ENCODE assay signal across 8 cellular contexts in genomic region chr6:26032387-26033131, GRCh38. TPM values are rescaled to one million over a fixed set of nuclear protein-coding genes. Genes with fewer than 3 reads are reported as not detected.
DNase-seq lines count a peak whose midpoint lies in the region; ATAC-seq and TF ChIP-seq lines count a peak whose summit lies in the region.

No MANE protein-coding gene starts in this region.

- no peak for TF ChIP-seq POLR2A in breast epithelium (IDR thresholded peaks at IDR 0.05)

- H2AFZ ChIP-seq in OCI-LY7 (ENCODE audit: low read length) = no peak overlapping the region

- TF ChIP-seq CTCF in OCI-LY7 (conservative IDR thresholded peaks at IDR 0.05; ENCODE audit: low read length) = no peak
- no peak for TF ChIP-seq CTCF in breast epithelium (IDR thresholded peaks at IDR 0.05)

- no peaks in the 10 kb centered on the region for H3K9me2 ChIP-seq in OCI-LY7 (ENCODE audit: insufficient read depth, low read length)

- peaks cover 3% of the 10 kb centered on the region; the same call in 1 of the 2 replicates for H3K36me3 ChIP-seq in OCI-LY7 (ENCODE audit: insufficient read depth, low read length)
- H3K36me3 ChIP-seq in breast epithelium = no peaks in the 10 kb centered on the region

- peak overlapping the region; percentile 81 to 88 for H3K4me3 Mint-ChIP-seq in stimulated activated naive CD8-positive, alpha-beta T cell treated with anti-CD3 and anti-CD28 coated beads, Interleukin-15, amount 100 ng/mL, for 72 hours

- no peaks in the 10 kb centered on the region for H3K27me3 Mint-ChIP-seq in stimulated activated naive CD8-positive, alpha-beta T cell treated with anti-CD3 and anti-CD28 coated beads, Interleukin-15, amount 100 ng/mL, for 72 hours

- H3K4me3 ChIP-seq in OCI-LY7 (ENCODE audit: low read depth, low read length, poor library complexity, severe bottlenecking) (peak overlapping the region; percentile 78), breast epithelium (peak overlapping the region; percentile 46 to 74 (median 61))

- no peaks in the 10 kb centered on the region for H3K79me2 ChIP-seq in OCI-LY7 (ENCODE audit: insufficient read depth, low read depth, low read length)

- H3K9me3 ChIP-seq in OCI-LY7 (ENCODE audit: low read length) = no peaks in the 10 kb centered on the region
- no peaks in the 10 kb centered on the region for H3K9me3 ChIP-seq in breast epithelium

- peak overlapping the region; percentile 98 for H3K27ac Mint-ChIP-seq in stimulated activated naive CD8-positive, alpha-beta T cell treated with anti-CD3 and anti-CD28 coated beads, Interleukin-15, amount 100 ng/mL, for 72 hours

- POLR2A ChIA-PET in OCI-LY7 (lab: Charles Lee) = interaction anchor here (0.5 to 17.2 kb wide), 45 partner anchors 11 to 1862 kb away, joined by 3 to 793 read pairs (median 7); a partner anchor contains a TSS

- peak in 4 of 6 experiments; percentile 25 to 73 (median 46) for DNase-seq in stimulated activated naive CD4-positive, alpha-beta T cell (lab: John Stamatoyannopoulos, UW)
- DNase-seq in stimulated activated naive CD4-positive, alpha-beta T cell treated with Interleukin-2 at 50 U/mL for 16 hours (lab: John Stamatoyannopoulos, UW) = no peak
- DNase-seq in OCI-LY7 (ENCODE audit: low spot score) (peak; percentile 87), breast epithelium (ENCODE audit: low spot score in 2 of 2) (no peak), kidney tubule cell (ENCODE audit: low spot score) (peak; percentile 69)
- DNase-seq in stimulated activated naive CD8-positive, alpha-beta T cell treated with anti-CD3 and anti-CD28 coated beads, Interleukin-15, amount 100 ng/mL, for 72 hours = peak; percentile 64 to 77

- ATAC-seq in stimulated activated naive CD8-positive, alpha-beta T cell treated with anti-CD3 and anti-CD28 coated beads, Interleukin-15, amount 100 ng/mL, for 72 hours = peak; percentile 31
- ATAC-seq in GM18858 (IDR thresholded peaks at IDR 0.05; ENCODE audit: unreplicated experiment) (no peak), HG03175 (IDR thresholded peaks at IDR 0.05; ENCODE audit: unreplicated experiment) (no peak)

- H3K27ac ChIP-seq in OCI-LY7 (ENCODE audit: low read depth, low read length, poor library complexity, severe bottlenecking) = peak overlapping the region; percentile 99
- H3K27ac ChIP-seq in breast epithelium = peak overlapping the region; percentile 92 to 94

- no peaks in the 10 kb centered on the region for H4K20me1 ChIP-seq in OCI-LY7 (ENCODE audit: insufficient read depth, low read length)

- no peaks in the 10 kb centered on the region for H3K9me3 Mint-ChIP-seq in stimulated activated naive CD8-positive, alpha-beta T cell treated with anti-CD3 and anti-CD28 coated beads, Interleukin-15, amount 100 ng/mL, for 72 hours

- no TSS peak for BruUV-seq in OCI-LY7 (replicated peaks; lab: Mats Ljungman, UMichigan)

- H3K4me2 ChIP-seq in OCI-LY7 (ENCODE audit: low read length) = peak overlapping the region; percentile 94

- peaks cover 63% of the 10 kb centered on the region for H3K4me1 Mint-ChIP-seq in stimulated activated naive CD8-positive, alpha-beta T cell treated with anti-CD3 and anti-CD28 coated beads, Interleukin-15, amount 100 ng/mL, for 72 hours

- intact Hi-C loops in OCI-LY7 (cut with micrococcal nuclease; ENCODE audit: unreplicated experiment) = loop anchor here (1.0 to 5.0 kb wide), 6 partner anchors 11 to 1860 kb away; a partner anchor contains a TSS
- intact Hi-C loops in breast epithelium (cut with DNase I; ENCODE audit: low total_unique reads) = no loop called here

- H3K27me3 ChIP-seq in breast epithelium = no peaks in the 10 kb centered on the region

- CTCF ChIA-PET in OCI-LY7 (lab: Charles Lee; ENCODE audit: unreplicated experiment) = interaction anchor here (2.0 kb wide), 1 partner anchor 11 kb away, joined by 6 read pairs; a partner anchor contains a TSS

- H3K4me1 ChIP-seq in OCI-LY7 (ENCODE audit: insufficient read depth, low read length, poor library complexity, severe bottlenecking) (peaks cover 72% of the 10 kb centered on the region), breast epithelium (no peaks in the 10 kb centered on the region)

RNA-seq across cellular contexts. Expression of gene HFE, which starts 54.7 kb away (rescaled TPM):
- 0.18 and 0.69 TPM in 2 replicates for total RNA-seq in OCI-LY7 (2014; rRNA removed; shearing (Covaris generic))
- total RNA-seq in OCI-LY7 (2022) (0.57 and 0.72 TPM in 2 replicates), breast epithelium (1 to 10 TPM; 5.6 to 9.4 (median 8.6) TPM)

Comparison
In these comparisons a context has a peak if more than half of its experiments do, and no peak if none do; other contexts are left out.
1. DNase-seq: peak in stimulated activated naive CD4-positive, alpha-beta T cell (4 of 6), OCI-LY7 (single experiment), kidney tubule cell (single experiment) and stimulated activated naive CD8-positive, alpha-beta T cell treated with anti-CD3 and anti-CD28 coated beads, Interleukin-15, amount 100 ng/mL, for 72 hours (2 of 2); none in stimulated activated naive CD4-positive, alpha-beta T cell treated with Interleukin-2 at 50 U/mL for 16 hours (single experiment) and breast epithelium (0 of 2).